8 cellular contexts compared by ENCODE assay signal in the genomic region with DNA sequence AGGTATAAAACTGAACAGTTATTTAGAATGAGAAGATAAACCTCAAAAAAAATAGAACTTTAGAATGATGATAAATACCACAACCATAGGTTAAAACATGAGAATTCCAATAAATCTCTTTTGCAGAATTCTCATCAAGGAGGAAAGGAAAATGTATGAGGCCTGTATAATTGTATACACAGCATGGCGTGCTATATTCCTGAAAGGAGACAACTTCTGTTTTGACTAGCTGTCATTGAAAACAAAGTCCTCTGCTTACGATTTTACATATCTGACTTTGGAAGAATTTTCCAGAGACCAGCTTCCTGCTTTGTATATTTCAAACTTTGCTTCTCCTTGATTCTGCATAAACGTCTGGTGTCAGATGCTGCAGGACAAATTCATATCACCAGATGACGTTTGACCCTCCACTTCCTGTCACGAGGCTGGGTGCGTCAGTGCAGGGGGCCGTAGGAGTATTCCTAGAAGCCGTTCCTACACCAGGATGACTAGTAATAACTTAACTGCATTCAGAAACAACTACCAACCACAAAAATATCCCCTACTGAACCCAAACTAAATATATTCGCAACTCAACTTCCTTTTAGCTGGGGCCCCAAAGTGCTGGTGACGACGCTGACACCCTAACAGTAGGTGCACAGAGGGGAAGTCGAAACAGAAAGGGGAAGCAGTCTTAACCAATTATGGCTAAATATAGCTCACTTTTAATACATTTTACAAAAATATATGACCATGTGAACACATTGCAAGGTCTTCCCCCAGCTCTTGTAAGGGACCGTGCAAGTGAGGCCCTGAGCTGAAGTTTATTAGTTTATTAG.
DNase-seq lines count a peak whose midpoint lies in the region; ATAC-seq, FAIRE-seq and TF ChIP-seq lines count a peak whose summit lies in the region.

No MANE protein-coding gene starts in this region.

- H3K36me3 ChIP-seq in OCI-LY1 (ENCODE audit: insufficient read depth, low read length) (no peaks in the 10 kb centered on the region), mucosa of rectum (ENCODE audit: control insufficient read depth in 2 of 2, insufficient read depth in 2 of 2, low read length in 2 of 2) (no peaks in the 10 kb centered on the region), tibial artery (no peaks in the 10 kb centered on the region), neuronal stem cell (replicated peaks in 1 of 2; ENCODE audit: control insufficient read depth in 2 of 2, insufficient read depth in 2 of 2, low read length in 2 of 2) (no peaks in the 10 kb centered on the region)

- FAIRE-seq in GM12891 (lab: Jason Lieb, UNC) = peak; percentile 97

- no peaks in the 10 kb centered on the region for H3K79me1 ChIP-seq in neuronal stem cell (ENCODE audit: low read depth, low read length)

- ATAC-seq in HG02623 (IDR thresholded peaks at IDR 0.05; ENCODE audit: unreplicated experiment) = peak; percentile 93

- peak; percentile 52 for DNase-seq in GM12891 (ENCODE audit: insufficient read length, low spot score)
- DNase-seq in activated T-helper 1 cell treated with anti-CD3 and anti-CD28 coated beads, Interleukin-12 subunit alpha, Interleukin-12 subunit beta, Interleukin-2, Interleukin-4 antibody, amounts not matched to agents 30 ng/mL and 10 ng/mL and 1 ng/mL, durations not matched to agents 14 hours and 24 hours and 36 hours (ENCODE audit: low spot score) = peak; percentile 76
- peak; percentile 48 to 76 for DNase-seq in tibial artery
- no peak for DNase-seq in HK-2 (ENCODE audit: unreplicated experiment)
- no peak for DNase-seq in neuronal stem cell (ENCODE audit: low spot score)

- no peak overlapping the region for H2BK12ac ChIP-seq in neuronal stem cell (ENCODE audit: low read length)

- H3K27me3 ChIP-seq in OCI-LY1 (ENCODE audit: insufficient read depth, low read length) (no peaks in the 10 kb centered on the region), mucosa of rectum (ENCODE audit: control insufficient read depth in 2 of 2, insufficient read depth in 2 of 2, low read length in 2 of 2) (no peaks in the 10 kb centered on the region), tibial artery (no peaks in the 10 kb centered on the region), neuronal stem cell (ENCODE audit: control insufficient read depth in 3 of 3, insufficient read depth in 3 of 3, low read depth in 1 of 3, low read length in 3 of 3) (peaks cover 0 to 25% (median 0%) of the 10 kb centered on the region in 3 experiments)

- H2BK120ac ChIP-seq in neuronal stem cell (ENCODE audit: low read depth, low read length) = no peak overlapping the region

- H3K9me3 Mint-ChIP-seq in activated T-helper 1 cell treated with anti-CD3 and anti-CD28 coated beads, Interleukin-12 subunit alpha, Interleukin-12 subunit beta, Interleukin-2, Interleukin-4 antibody, amounts not matched to agents 30 ng/mL and 10 ng/mL and 1 ng/mL, durations not matched to agents 14 hours and 24 hours and 36 hours = peaks cover 33% of the 10 kb centered on the region

- no peak for TF ChIP-seq POLR2A in GM12891 (IDR thresholded peaks at IDR 0.05; ENCODE audit: low read depth, low read length)

- no peak for TF ChIP-seq CTCF in OCI-LY1 (IDR thresholded peaks at IDR 0.05; ENCODE audit: low read length)
- TF ChIP-seq CTCF in tibial artery (IDR thresholded peaks at IDR 0.05) = no peak

- no peak overlapping the region for H3K18ac ChIP-seq in neuronal stem cell (ENCODE audit: low read length)

- no peaks in the 10 kb centered on the region for H3K9me2 ChIP-seq in OCI-LY1 (ENCODE audit: low read depth, low read length)

- H3K36me3 Mint-ChIP-seq in activated T-helper 1 cell treated with anti-CD3 and anti-CD28 coated beads, Interleukin-12 subunit alpha, Interleukin-12 subunit beta, Interleukin-2, Interleukin-4 antibody, amounts not matched to agents 30 ng/mL and 10 ng/mL and 1 ng/mL, durations not matched to agents 14 hours and 24 hours and 36 hours (ENCODE audit: low read depth) = peaks cover 30% of the 10 kb centered on the region

- H3K27ac ChIP-seq in OCI-LY1 (ENCODE audit: low read depth, low read length, poor library complexity, severe bottlenecking) = no peak overlapping the region
- peak overlapping the region; percentile 23 to 58 for H3K27ac ChIP-seq in mucosa of rectum (ENCODE audit: low read depth in 2 of 2, low read length in 2 of 2)
- no peak overlapping the region for H3K27ac ChIP-seq in tibial artery
- H3K27ac ChIP-seq in neuronal stem cell (replicated peaks; ENCODE audit: low read length) = no peak overlapping the region

- H2AK5ac ChIP-seq in neuronal stem cell (ENCODE audit: low read depth, low read length) = no peak overlapping the region

- peak overlapping the region; percentile 96 for H3K27ac Mint-ChIP-seq in activated T-helper 1 cell treated with anti-CD3 and anti-CD28 coated beads, Interleukin-12 subunit alpha, Interleukin-12 subunit beta, Interleukin-2, Interleukin-4 antibody, amounts not matched to agents 30 ng/mL and 10 ng/mL and 1 ng/mL, durations not matched to agents 14 hours and 24 hours and 36 hours

- H4K8ac ChIP-seq in neuronal stem cell (ENCODE audit: low read depth, low read length) = no peak overlapping the region

- H3K4me1 Mint-ChIP-seq in activated T-helper 1 cell treated with anti-CD3 and anti-CD28 coated beads, Interleukin-12 subunit alpha, Interleukin-12 subunit beta, Interleukin-2, Interleukin-4 antibody, amounts not matched to agents 30 ng/mL and 10 ng/mL and 1 ng/mL, durations not matched to agents 14 hours and 24 hours and 36 hours (ENCODE audit: low read depth) = peaks cover 60% of the 10 kb centered on the region

- no peak overlapping the region for H3K14ac ChIP-seq in neuronal stem cell (ENCODE audit: low read length)

- no peak overlapping the region for H2BK15ac ChIP-seq in neuronal stem cell (ENCODE audit: low read length)

- H3K4me2 ChIP-seq in OCI-LY1 (ENCODE audit: low read length) = peak overlapping the region; percentile 24; the same call in 1 of the 2 replicates
- H3K4me2 ChIP-seq in neuronal stem cell (ENCODE audit: insufficient read depth, low read length, poor library complexity, severe bottlenecking) = no peak overlapping the region

- no peaks in the 10 kb centered on the region for H4K20me1 ChIP-seq in OCI-LY1 (ENCODE audit: insufficient read depth, low read length)

- no peak overlapping the region for H3K23ac ChIP-seq in neuronal stem cell (ENCODE audit: low read depth, low read length, poor library complexity)

- H3K4me3 Mint-ChIP-seq in activated T-helper 1 cell treated with anti-CD3 and anti-CD28 coated beads, Interleukin-12 subunit alpha, Interleukin-12 subunit beta, Interleukin-2, Interleukin-4 antibody, amounts not matched to agents 30 ng/mL and 10 ng/mL and 1 ng/mL, durations not matched to agents 14 hours and 24 hours and 36 hours = peak overlapping the region; percentile 71

- H3K79me2 ChIP-seq in OCI-LY1 (ENCODE audit: insufficient read depth, low read length) = no peaks in the 10 kb centered on the region

- H3F3A ChIP-seq in OCI-LY1 (ENCODE audit: insufficient read depth, low read length) = no peaks in the 10 kb centered on the region

- H2AFZ ChIP-seq in OCI-LY1 (ENCODE audit: low read length) (no peak overlapping the region), neuronal stem cell (ENCODE audit: low read length) (no peak overlapping the region)

- peaks cover 10% of the 10 kb centered on the region for H3K4me1 ChIP-seq in OCI-LY1 (ENCODE audit: insufficient read depth, low read length, severe bottlenecking)
- H3K4me1 ChIP-seq in mucosa of rectum (ENCODE audit: control insufficient read depth in 2 of 2, insufficient read depth in 2 of 2, low read length in 2 of 2) = peaks cover 0 to 7% of the 10 kb centered on the region in 2 donors
- H3K4me1 ChIP-seq in tibial artery = peaks cover 0 to 73% (median 36%) of the 10 kb centered on the region in 4 donors
- peaks cover 0 to 3% of the 10 kb centered on the region in 2 donors for H3K4me1 ChIP-seq in neuronal stem cell (ENCODE audit: control insufficient read depth in 2 of 2, insufficient read depth in 1 of 2, low read depth in 1 of 2, low read length in 2 of 2)

- H3K27me3 Mint-ChIP-seq in activated T-helper 1 cell treated with anti-CD3 and anti-CD28 coated beads, Interleukin-12 subunit alpha, Interleukin-12 subunit beta, Interleukin-2, Interleukin-4 antibody, amounts not matched to agents 30 ng/mL and 10 ng/mL and 1 ng/mL, durations not matched to agents 14 hours and 24 hours and 36 hours (ENCODE audit: insufficient read depth) = no peaks in the 10 kb centered on the region

- no peak overlapping the region for H2BK5ac ChIP-seq in neuronal stem cell (ENCODE audit: low read length)

- H4K91ac ChIP-seq in neuronal stem cell (ENCODE audit: low read depth, low read length, poor library complexity) = no peak overlapping the region

- intact Hi-C loops in activated T-helper 1 cell treated with anti-CD3 and anti-CD28 coated beads, Interleukin-12 subunit alpha, Interleukin-12 subunit beta, Interleukin-2, Interleukin-4 antibody, amounts not matched to agents 30 ng/mL and 10 ng/mL and 1 ng/mL, durations not matched to agents 14 hours and 24 hours and 36 hours (cut with micrococcal nuclease) = loop anchor here (1.0 to 10.0 kb wide), 11 partner anchors 11 to 1783 kb away; partner anchors contain the start of genes C7orf25 and INHBA
- intact Hi-C loops in tibial artery (cut with DNase I; ENCODE audit: low total_unique reads) = no loop called here

- no peak overlapping the region for H3K4ac ChIP-seq in neuronal stem cell (ENCODE audit: low read length)

- no peak overlapping the region for H3K9ac ChIP-seq in OCI-LY1 (ENCODE audit: low read length)
- no peak overlapping the region for H3K9ac ChIP-seq in mucosa of rectum (ENCODE audit: low read depth in 1 of 2, low read length in 2 of 2)
- no peak overlapping the region for H3K9ac ChIP-seq in neuronal stem cell (ENCODE audit: low read depth, low read length, poor library complexity)

- no peaks in the 10 kb centered on the region for H3K9me3 ChIP-seq in OCI-LY1 (ENCODE audit: low read length)
- H3K9me3 ChIP-seq in mucosa of rectum (ENCODE audit: control insufficient read depth in 2 of 2, low read length in 2 of 2) = no peaks in the 10 kb centered on the region
- no peaks in the 10 kb centered on the region for H3K9me3 ChIP-seq in tibial artery
- no peaks in the 10 kb centered on the region for H3K9me3 ChIP-seq in neuronal stem cell (replicated peaks in 1 of 2; ENCODE audit: control insufficient read depth in 2 of 2, insufficient read depth in 1 of 2, low read depth in 1 of 2, low read length in 2 of 2)

- WGBS in neuronal stem cell (ENCODE audit: extremely low coverage in 2 of 2, insufficient read length in 2 of 2, insufficient replicate concordance in 1 of 2), 2 donors = no CpG with 5 or more reads among the region's 13 CpGs

- H3K4me3 ChIP-seq in OCI-LY1 (ENCODE audit: low read depth, low read length, poor library complexity, severe bottlenecking) (no peak overlapping the region), mucosa of rectum (ENCODE audit: low read length in 2 of 2) (no peak overlapping the region), tibial artery (no peak overlapping the region), neuronal stem cell (ENCODE audit: low read length in 2 of 2) (no peak overlapping the region)

TF ChIP-seq in GM12891, 5 proteins besides CTCF, POLR2A, EP300 and RAD21 (continues in another document):
- TF ChIP-seq POLR2AphosphoS5 (IDR thresholded peaks at IDR 0.05; ENCODE audit: low read depth, low read length) = no peak
- no peak for TF ChIP-seq TAF1 (IDR thresholded peaks at IDR 0.05; ENCODE audit: low read depth, low read length)
- peak; percentile 64; the same call in 1 of the 2 replicates for TF ChIP-seq POU2F2 (IDR thresholded peaks at IDR 0.05; ENCODE audit: low read depth, low read length)

Comparison
In these comparisons a context has a peak if more than half of its experiments do, and no peak if none do; other contexts are left out.
1. DNase-seq: peak in GM12891 (single experiment), activated T-helper 1 cell treated with anti-CD3 and anti-CD28 coated beads, Interleukin-12 subunit alpha, Interleukin-12 subunit beta, Interleukin-2, Interleukin-4 antibody, amounts not matched to agents 30 ng/mL and 10 ng/mL and 1 ng/mL, durations not matched to agents 14 hours and 24 hours and 36 hours (single experiment) and tibial artery (2 of 2); none in HK-2 (single experiment) and neuronal stem cell (single experiment).
2. H3K27ac ChIP-seq: peak in mucosa of rectum (2 of 2); none in OCI-LY1 (single experiment), tibial artery (0 of 2) and neuronal stem cell (single experiment).